ENCODE assay signal across 19 cellular contexts in genomic region chr20:2880650-2881049, GRCh38. TPM values are rescaled to one million over a fixed set of nuclear protein-coding genes. Genes with fewer than 3 reads are reported as not detected.
DNase-seq lines count a peak whose midpoint lies in the region; ATAC-seq, FAIRE-seq and TF ChIP-seq lines count a peak whose summit lies in the region.
"Had no signal": no experiment of that assay in that cellular context is flagged by ENCODE, and none has a peak within 500 bp of the region (broad histone marks: within the 10 kb centered on the region; RNA-seq: fewer than 3 reads in every experiment).

No MANE protein-coding gene starts in this region.

- H3K4me1 ChIP-seq in A549 (peaks cover 11% of the 10 kb centered on the region; the same call in 1 of the 3 replicates), tibial artery (peaks cover 0 to 11% (median 8%) of the 10 kb centered on the region in 4 donors)

- ATAC-seq in activated naive CD8-positive, alpha-beta T cell treated with anti-CD3 and anti-CD28 coated beads, Interleukin-2, amount 50 U/mL, for 24 hours: no peak
- ATAC-seq in A549 (no peak), T-helper 17 cell (no peak), GM21717 (IDR thresholded peaks at IDR 0.05; ENCODE audit: unreplicated experiment) (no peak)

- no peaks in the 10 kb centered on the region for H3K27me3 ChIP-seq in tibial artery

- no peak for TF ChIP-seq POLR2A in A549 (IDR thresholded peaks at IDR 0.05; ENCODE audit: low read length)

- peaks cover 32% of the 10 kb centered on the region for H3K36me3 Mint-ChIP-seq in activated naive CD8-positive, alpha-beta T cell treated with anti-CD3 and anti-CD28 coated beads for 36 hours
- H3K36me3 Mint-ChIP-seq in activated naive CD8-positive, alpha-beta T cell treated with anti-CD3 and anti-CD28 coated beads, Interleukin-2, amount 50 U/mL, for 24 hours (ENCODE audit: low read depth): peaks cover 25% of the 10 kb centered on the region
- no peaks in the 10 kb centered on the region for H3K36me3 Mint-ChIP-seq in T-helper 17 cell (ENCODE audit: low read depth)

- TF ChIP-seq CTCF in A549 (IDR thresholded peaks at IDR 0.05) (no peak), tibial artery (IDR thresholded peaks at IDR 0.05) (no peak)

- peak; percentile 13 for FAIRE-seq in A549 (lab: Jason Lieb, UNC)
- FAIRE-seq: GM12891, H1 had no signal

- 90% methylated on average over 7 of the region's 7 CpGs for whole genome bisulfite sequencing in A549 (ENCODE audit: missing lambda C conversion rate)

- intact Hi-C loops in tibial artery (cut with DNase I; ENCODE audit: low total_unique reads): no loop called here

- POLR2A ChIA-PET in A549 (lab: Yijun Ruan, JAX): no interaction called here

- no peak overlapping the region for H3K4me2 ChIP-seq in A549

- H3K27ac Mint-ChIP-seq in activated naive CD8-positive, alpha-beta T cell treated with anti-CD3 and anti-CD28 coated beads for 36 hours: peak overlapping the region; percentile 38
- no peak overlapping the region for H3K27ac Mint-ChIP-seq in activated naive CD8-positive, alpha-beta T cell treated with anti-CD3 and anti-CD28 coated beads, Interleukin-2, amount 50 U/mL, for 24 hours
- peak overlapping the region; percentile 19 for H3K27ac Mint-ChIP-seq in T-helper 17 cell

- H3K4me1 Mint-ChIP-seq in activated naive CD8-positive, alpha-beta T cell treated with anti-CD3 and anti-CD28 coated beads for 36 hours: peaks cover 45% of the 10 kb centered on the region
- H3K4me1 Mint-ChIP-seq in activated naive CD8-positive, alpha-beta T cell treated with anti-CD3 and anti-CD28 coated beads, Interleukin-2, amount 50 U/mL, for 24 hours: peaks cover 53% of the 10 kb centered on the region
- peaks cover 42% of the 10 kb centered on the region for H3K4me1 Mint-ChIP-seq in T-helper 17 cell

- TF ChIP-seq EP300 in A549 (IDR thresholded peaks at IDR 0.05): no peak

- DNase-seq in activated naive CD8-positive, alpha-beta T cell treated with anti-CD3 and anti-CD28 coated beads for 36 hours: no peak
- DNase-seq in activated naive CD8-positive, alpha-beta T cell treated with anti-CD3 and anti-CD28 coated beads, Interleukin-2, amount 50 U/mL, for 24 hours: no peak
- no peak for DNase-seq in A549 (ENCODE audit: low read depth in 1 of 2, low spot score in 1 of 2)
- DNase-seq in T-helper 17 cell: no peak
- no peak for DNase-seq in tibial artery
- DNase-seq: 8988T; C1 segment of cervical spinal cord; Calu3; CD4-positive, alpha-beta memory T cell; COR-L47; DMS53; DMS79 treated with DMSO at 0.1 percent for 48 hours; GF-D8; GM23248; H7; HCEC 1CT had no signal

- H3K4me3 Mint-ChIP-seq in activated naive CD8-positive, alpha-beta T cell treated with anti-CD3 and anti-CD28 coated beads for 36 hours: no peak overlapping the region
- no peak overlapping the region for H3K4me3 Mint-ChIP-seq in activated naive CD8-positive, alpha-beta T cell treated with anti-CD3 and anti-CD28 coated beads, Interleukin-2, amount 50 U/mL, for 24 hours
- no peak overlapping the region for H3K4me3 Mint-ChIP-seq in T-helper 17 cell

- H3K36me3 ChIP-seq in tibial artery: no peaks in the 10 kb centered on the region

- CTCF ChIA-PET in A549 (lab: Yijun Ruan, JAX): interaction anchor here (0.6 to 1.6 kb wide), 2 partner anchors 91 to 117 kb away, joined by 3 read pairs; no protein-coding TSS in a partner anchor

- H3K9me3 Mint-ChIP-seq in activated naive CD8-positive, alpha-beta T cell treated with anti-CD3 and anti-CD28 coated beads for 36 hours: no peaks in the 10 kb centered on the region
- no peaks in the 10 kb centered on the region for H3K9me3 Mint-ChIP-seq in activated naive CD8-positive, alpha-beta T cell treated with anti-CD3 and anti-CD28 coated beads, Interleukin-2, amount 50 U/mL, for 24 hours
- H3K9me3 Mint-ChIP-seq: CD4-positive, alpha-beta memory T cell had no signal

- no peak for TF ChIP-seq RAD21 in A549 (conservative IDR thresholded peaks at IDR 0.05 in 1 of 2, IDR thresholded peaks at IDR 0.05 in 1 of 2)

- H3K27ac ChIP-seq in A549: no peak overlapping the region
- no peak overlapping the region for H3K27ac ChIP-seq in tibial artery
- H3K27ac ChIP-seq: GM23248 had no signal

- no peaks in the 10 kb centered on the region for H3K27me3 Mint-ChIP-seq in activated naive CD8-positive, alpha-beta T cell treated with anti-CD3 and anti-CD28 coated beads for 36 hours
- no peaks in the 10 kb centered on the region for H3K27me3 Mint-ChIP-seq in activated naive CD8-positive, alpha-beta T cell treated with anti-CD3 and anti-CD28 coated beads, Interleukin-2, amount 50 U/mL, for 24 hours
- H3K27me3 Mint-ChIP-seq in T-helper 17 cell: no peaks in the 10 kb centered on the region
- H3K27me3 Mint-ChIP-seq: CD4-positive, alpha-beta memory T cell had no signal

- H3K4me3 ChIP-seq in A549 (no peak overlapping the region), tibial artery (no peak overlapping the region)
- H3K4me3 ChIP-seq: GM23248 had no signal

- H3K9me3 ChIP-seq in A549 (no peaks in the 10 kb centered on the region), T-helper 17 cell (ENCODE audit: control insufficient read depth, low read length, poor library complexity, severe bottlenecking) (no peaks in the 10 kb centered on the region), tibial artery (no peaks in the 10 kb centered on the region)

TF ChIP-seq in A549, 52 proteins besides CTCF, POLR2A, EP300 and RAD21:
- TF ChIP-seq HEYL (CRISPR knock-in tag; IDR thresholded peaks at IDR 0.05) (no peak), HDAC2 (IDR thresholded peaks at IDR 0.05) (no peak), SREBF2 (IDR thresholded peaks at IDR 0.05) (no peak), HMGXB4 (CRISPR knock-in tag; IDR thresholded peaks at IDR 0.05; ENCODE audit: borderline replicate concordance) (no peak), TFCP2L1 (CRISPR knock-in tag; IDR thresholded peaks at IDR 0.05) (no peak)

RNA-seq across cellular contexts. Expression of gene PTPRA, which starts 7.4 kb away (rescaled TPM):
- total RNA-seq in activated naive CD8-positive, alpha-beta T cell treated with anti-CD3 and anti-CD28 coated beads for 36 hours: 10 to 100 TPM; 40.6 to 43.0 TPM
- polyA plus RNA-seq in A549 (2011; rRNA removed) (74.4 and 83.2 TPM in 2 replicates), A549 (2017; fragmentation: RNase III; extraction: RNeasy Plus Mini Kit Qiagen cat#74134 plus additional on column Dnase treatment) (26.5 to 29.8 TPM (median 29.2 TPM) in 3 replicates)
- polyA plus RNA-seq in A549 (2012; cell fraction: cytosol; rRNA removed): 31.2 and 35.6 TPM in 2 replicates
- 27.9 and 32.4 TPM in 2 replicates for polyA plus RNA-seq in A549 (2012; cell fraction: nucleus; rRNA removed)
- polyA minus RNA-seq in A549 (2011; rRNA and poly(A)+ RNA removed): 37.1 and 46.2 TPM in 2 replicates
- 10 to 100 TPM; 72.1 to 76.5 TPM for total RNA-seq in T-helper 17 cell

RNA-seq across cellular contexts. Expression of gene VPS16, which starts 40.1 kb away (rescaled TPM):
- 10 to 100 TPM; 33.5 to 34.1 TPM for total RNA-seq in activated naive CD8-positive, alpha-beta T cell treated with anti-CD3 and anti-CD28 coated beads for 36 hours
- polyA plus RNA-seq in A549 (2011; rRNA removed) (33.0 and 35.5 TPM in 2 replicates), A549 (2017; fragmentation: RNase III; extraction: RNeasy Plus Mini Kit Qiagen cat#74134 plus additional on column Dnase treatment) (34.3 to 38.2 TPM (median 37.5 TPM) in 3 replicates)
- 41.2 and 43.3 TPM in 2 replicates for polyA plus RNA-seq in A549 (2012; cell fraction: cytosol; rRNA removed)
- polyA plus RNA-seq in A549 (2012; cell fraction: nucleus; rRNA removed): 161 and 181 TPM in 2 replicates
- polyA minus RNA-seq in A549 (2011; rRNA and poly(A)+ RNA removed): 47.5 and 50.4 TPM in 2 replicates
- 10 to 100 TPM; 41.9 to 42.9 TPM for total RNA-seq in T-helper 17 cell

RNA-seq across cellular contexts. Expression of gene PCED1A, which starts 40.2 kb away (rescaled TPM):
- 10 to 100 TPM; 24.2 to 26.3 TPM for total RNA-seq in activated naive CD8-positive, alpha-beta T cell treated with anti-CD3 and anti-CD28 coated beads for 36 hours
- polyA plus RNA-seq in A549 (2011; rRNA removed): 25.7 and 31.4 TPM in 2 replicates
- polyA plus RNA-seq in A549 (2012; cell fraction: cytosol; rRNA removed): 36.6 and 38.1 TPM in 2 replicates
- 248 and 268 TPM in 2 replicates for polyA plus RNA-seq in A549 (2012; cell fraction: nucleus; rRNA removed)
- polyA plus RNA-seq in A549 (2017; fragmentation: RNase III; extraction: RNeasy Plus Mini Kit Qiagen cat#74134 plus additional on column Dnase treatment): 30.5 to 43.8 TPM (median 43.2 TPM) in 3 replicates
- polyA minus RNA-seq in A549 (2011; rRNA and poly(A)+ RNA removed): 13.2 and 17.7 TPM in 2 replicates
- total RNA-seq in T-helper 17 cell: 10 to 100 TPM; 45.8 to 47.0 TPM
